In the genomic region with DNA sequence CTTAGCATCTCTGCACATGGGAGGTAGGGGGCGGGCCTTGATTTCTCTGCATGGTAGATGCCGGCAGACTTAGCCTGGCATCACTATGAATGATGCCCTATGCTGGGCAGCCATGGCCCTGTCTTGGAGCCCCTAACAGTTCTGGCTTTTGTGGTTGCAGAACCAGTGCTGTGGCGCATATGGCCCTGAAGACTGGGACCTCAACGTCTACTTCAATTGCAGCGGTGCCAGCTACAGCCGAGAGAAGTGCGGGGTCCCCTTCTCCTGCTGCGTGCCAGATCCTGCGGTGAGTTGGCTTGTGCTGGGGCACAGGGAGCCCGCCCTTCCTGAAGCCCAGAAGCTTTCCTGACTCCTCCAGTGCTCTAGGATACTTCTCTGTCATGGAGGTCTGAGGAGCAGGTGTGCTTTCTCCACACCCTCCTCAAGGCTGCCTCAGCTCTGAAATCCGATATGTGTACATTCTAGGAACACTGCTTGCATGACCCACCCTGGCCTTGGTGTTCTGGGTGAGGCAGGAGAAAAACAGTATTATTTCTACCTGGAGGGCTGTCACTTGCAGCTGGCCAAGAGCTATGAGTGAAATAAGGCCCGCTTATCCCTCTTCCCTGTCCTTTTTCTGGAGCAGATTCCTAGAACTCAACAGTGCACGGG, we compare ENCODE assay signal across 2 cellular contexts.
TF ChIP-seq lines count a peak whose summit lies in the region.

No MANE protein-coding gene starts in this region.

TF ChIP-seq in A549, 52 proteins besides CTCF, POLR2A, EP300 and RAD21:
- TF ChIP-seq FOXS1 (CRISPR knock-in tag; IDR thresholded peaks at IDR 0.05), result no peak
- no peak for TF ChIP-seq CHD4 (IDR thresholded peaks at IDR 0.05; ENCODE audit: borderline replicate concordance)
- TF ChIP-seq, protein P1, sequence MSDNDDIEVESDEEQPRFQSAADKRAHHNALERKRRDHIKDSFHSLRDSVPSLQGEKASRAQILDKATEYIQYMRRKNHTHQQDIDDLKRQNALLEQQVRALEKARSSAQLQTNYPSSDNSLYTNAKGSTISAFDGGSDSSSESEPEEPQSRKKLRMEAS (IDR thresholded peaks at IDR 0.05), result no peak
- TF ChIP-seq, protein P2, sequence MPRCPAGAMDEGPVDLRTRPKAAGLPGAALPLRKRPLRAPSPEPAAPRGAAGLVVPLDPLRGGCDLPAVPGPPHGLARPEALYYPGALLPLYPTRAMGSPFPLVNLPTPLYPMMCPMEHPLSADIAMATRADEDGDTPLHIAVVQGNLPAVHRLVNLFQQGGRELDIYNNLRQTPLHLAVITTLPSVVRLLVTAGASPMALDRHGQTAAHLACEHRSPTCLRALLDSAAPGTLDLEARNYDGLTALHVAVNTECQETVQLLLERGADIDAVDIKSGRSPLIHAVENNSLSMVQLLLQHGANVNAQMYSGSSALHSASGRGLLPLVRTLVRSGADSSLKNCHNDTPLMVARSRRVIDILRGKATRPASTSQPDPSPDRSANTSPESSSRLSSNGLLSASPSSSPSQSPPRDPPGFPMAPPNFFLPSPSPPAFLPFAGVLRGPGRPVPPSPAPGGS (IDR thresholded peaks at IDR 0.05), result no peak
- TF ChIP-seq, protein P3, sequence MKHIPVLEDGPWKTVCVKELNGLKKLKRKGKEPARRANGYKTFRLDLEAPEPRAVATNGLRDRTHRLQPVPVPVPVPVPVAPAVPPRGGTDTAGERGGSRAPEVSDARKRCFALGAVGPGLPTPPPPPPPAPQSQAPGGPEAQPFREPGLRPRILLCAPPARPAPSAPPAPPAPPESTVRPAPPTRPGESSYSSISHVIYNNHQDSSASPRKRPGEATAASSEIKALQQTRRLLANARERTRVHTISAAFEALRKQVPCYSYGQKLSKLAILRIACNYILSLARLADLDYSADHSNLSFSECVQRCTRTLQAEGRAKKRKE (CRISPR knock-in tag; IDR thresholded peaks at IDR 0.05; ENCODE audit: low read depth), result no peak
- TF ChIP-seq CHD2 (IDR thresholded peaks at IDR 0.05; ENCODE audit: low read length, partially characterized antibody), result no peak
- TF ChIP-seq ZNF302 (CRISPR knock-in tag; IDR thresholded peaks at IDR 0.05), result no peak
- no peak for TF ChIP-seq GATA3 (IDR thresholded peaks at IDR 0.05; ENCODE audit: borderline replicate concordance)
- TF ChIP-seq JUN (IDR thresholded peaks at IDR 0.05), result no peak
- no peak for TF ChIP-seq HDAC2 (IDR thresholded peaks at IDR 0.05)
- TF ChIP-seq BHLHE40 (IDR thresholded peaks at IDR 0.05; ENCODE audit: low read depth, low read length), result no peak
- TF ChIP-seq ZC3H11A (IDR thresholded peaks at IDR 0.05), result no peak
- TF ChIP-seq RCOR1 (IDR thresholded peaks at IDR 0.05; ENCODE audit: low read depth, low read length), result no peak
- no peak for TF ChIP-seq PHF8 (IDR thresholded peaks at IDR 0.05; ENCODE audit: borderline replicate concordance, low read depth)

TF ChIP-seq in GM23338, 12 proteins besides CTCF, POLR2A, EP300 and RAD21:
- TF ChIP-seq JUNB (IDR thresholded peaks at IDR 0.05; ENCODE audit: unreplicated experiment), result no peak
- TF ChIP-seq STAT1 (IDR thresholded peaks at IDR 0.05; ENCODE audit: unreplicated experiment), result no peak
- TF ChIP-seq EZH2phosphoT487 (IDR thresholded peaks at IDR 0.05; ENCODE audit: unreplicated experiment), result no peak
- TF ChIP-seq CREB1 (CRISPR knock-in tag; IDR thresholded peaks at IDR 0.05; ENCODE audit: low read depth), result no peak
- TF ChIP-seq POLR2AphosphoS5 (IDR thresholded peaks at IDR 0.05; ENCODE audit: low read depth), result no peak
- TF ChIP-seq, protein P4, sequence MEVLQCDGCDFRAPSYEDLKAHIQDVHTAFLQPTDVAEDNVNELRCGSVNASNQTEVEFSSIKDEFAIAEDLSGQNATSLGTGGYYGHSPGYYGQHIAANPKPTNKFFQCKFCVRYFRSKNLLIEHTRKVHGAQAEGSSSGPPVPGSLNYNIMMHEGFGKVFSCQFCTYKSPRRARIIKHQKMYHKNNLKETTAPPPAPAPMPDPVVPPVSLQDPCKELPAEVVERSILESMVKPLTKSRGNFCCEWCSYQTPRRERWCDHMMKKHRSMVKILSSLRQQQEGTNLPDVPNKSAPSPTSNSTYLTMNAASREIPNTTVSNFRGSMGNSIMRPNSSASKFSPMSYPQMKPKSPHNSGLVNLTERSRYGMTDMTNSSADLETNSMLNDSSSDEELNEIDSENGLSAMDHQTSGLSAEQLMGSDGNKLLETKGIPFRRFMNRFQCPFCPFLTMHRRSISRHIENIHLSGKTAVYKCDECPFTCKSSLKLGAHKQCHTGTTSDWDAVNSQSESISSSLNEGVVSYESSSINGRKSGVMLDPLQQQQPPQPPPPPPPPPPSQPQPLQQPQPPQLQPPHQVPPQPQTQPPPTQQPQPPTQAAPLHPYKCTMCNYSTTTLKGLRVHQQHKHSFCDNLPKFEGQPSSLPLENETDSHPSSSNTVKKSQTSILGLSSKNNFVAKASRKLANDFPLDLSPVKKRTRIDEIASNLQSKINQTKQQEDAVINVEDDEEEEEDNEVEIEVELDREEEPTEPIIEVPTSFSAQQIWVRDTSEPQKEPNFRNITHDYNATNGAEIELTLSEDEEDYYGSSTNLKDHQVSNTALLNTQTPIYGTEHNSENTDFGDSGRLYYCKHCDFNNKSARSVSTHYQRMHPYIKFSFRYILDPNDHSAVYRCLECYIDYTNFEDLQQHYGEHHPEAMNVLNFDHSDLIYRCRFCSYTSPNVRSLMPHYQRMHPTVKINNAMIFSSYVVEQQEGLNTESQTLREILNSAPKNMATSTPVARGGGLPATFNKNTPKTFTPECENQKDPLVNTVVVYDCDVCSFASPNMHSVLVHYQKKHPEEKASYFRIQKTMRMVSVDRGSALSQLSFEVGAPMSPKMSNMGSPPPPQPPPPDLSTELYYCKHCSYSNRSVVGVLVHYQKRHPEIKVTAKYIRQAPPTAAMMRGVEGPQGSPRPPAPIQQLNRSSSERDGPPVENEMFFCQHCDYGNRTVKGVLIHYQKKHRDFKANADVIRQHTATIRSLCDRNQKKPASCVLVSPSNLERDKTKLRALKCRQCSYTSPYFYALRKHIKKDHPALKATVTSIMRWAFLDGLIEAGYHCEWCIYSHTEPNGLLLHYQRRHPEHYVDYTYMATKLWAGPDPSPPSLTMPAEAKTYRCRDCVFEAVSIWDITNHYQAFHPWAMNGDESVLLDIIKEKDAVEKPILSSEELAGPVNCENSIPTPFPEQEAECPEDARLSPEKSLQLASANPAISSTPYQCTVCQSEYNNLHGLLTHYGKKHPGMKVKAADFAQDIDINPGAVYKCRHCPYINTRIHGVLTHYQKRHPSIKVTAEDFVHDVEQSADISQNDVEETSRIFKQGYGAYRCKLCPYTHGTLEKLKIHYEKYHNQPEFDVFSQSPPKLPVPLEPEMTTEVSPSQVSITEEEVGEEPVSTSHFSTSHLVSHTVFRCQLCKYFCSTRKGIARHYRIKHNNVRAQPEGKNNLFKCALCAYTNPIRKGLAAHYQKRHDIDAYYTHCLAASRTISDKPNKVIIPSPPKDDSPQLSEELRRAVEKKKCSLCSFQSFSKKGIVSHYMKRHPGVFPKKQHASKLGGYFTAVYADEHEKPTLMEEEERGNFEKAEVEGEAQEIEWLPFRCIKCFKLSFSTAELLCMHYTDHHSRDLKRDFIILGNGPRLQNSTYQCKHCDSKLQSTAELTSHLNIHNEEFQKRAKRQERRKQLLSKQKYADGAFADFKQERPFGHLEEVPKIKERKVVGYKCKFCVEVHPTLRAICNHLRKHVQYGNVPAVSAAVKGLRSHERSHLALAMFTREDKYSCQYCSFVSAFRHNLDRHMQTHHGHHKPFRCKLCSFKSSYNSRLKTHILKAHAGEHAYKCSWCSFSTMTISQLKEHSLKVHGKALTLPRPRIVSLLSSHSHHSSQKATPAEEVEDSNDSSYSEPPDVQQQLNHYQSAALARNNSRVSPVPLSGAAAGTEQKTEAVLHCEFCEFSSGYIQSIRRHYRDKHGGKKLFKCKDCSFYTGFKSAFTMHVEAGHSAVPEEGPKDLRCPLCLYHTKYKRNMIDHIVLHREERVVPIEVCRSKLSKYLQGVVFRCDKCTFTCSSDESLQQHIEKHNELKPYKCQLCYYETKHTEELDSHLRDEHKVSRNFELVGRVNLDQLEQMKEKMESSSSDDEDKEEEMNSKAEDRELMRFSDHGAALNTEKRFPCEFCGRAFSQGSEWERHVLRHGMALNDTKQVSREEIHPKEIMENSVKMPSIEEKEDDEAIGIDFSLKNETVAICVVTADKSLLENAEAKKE (CRISPR knock-in tag; IDR thresholded peaks at IDR 0.05), result no peak
- TF ChIP-seq, protein P5, sequence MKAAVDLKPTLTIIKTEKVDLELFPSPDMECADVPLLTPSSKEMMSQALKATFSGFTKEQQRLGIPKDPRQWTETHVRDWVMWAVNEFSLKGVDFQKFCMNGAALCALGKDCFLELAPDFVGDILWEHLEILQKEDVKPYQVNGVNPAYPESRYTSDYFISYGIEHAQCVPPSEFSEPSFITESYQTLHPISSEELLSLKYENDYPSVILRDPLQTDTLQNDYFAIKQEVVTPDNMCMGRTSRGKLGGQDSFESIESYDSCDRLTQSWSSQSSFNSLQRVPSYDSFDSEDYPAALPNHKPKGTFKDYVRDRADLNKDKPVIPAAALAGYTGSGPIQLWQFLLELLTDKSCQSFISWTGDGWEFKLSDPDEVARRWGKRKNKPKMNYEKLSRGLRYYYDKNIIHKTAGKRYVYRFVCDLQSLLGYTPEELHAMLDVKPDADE (IDR thresholded peaks at IDR 0.05), result no peak
- TF ChIP-seq EZH2 (IDR thresholded peaks at IDR 0.05; ENCODE audit: low read depth, unreplicated experiment), result no peak
- no peak for TF ChIP-seq NANOG (IDR thresholded peaks at IDR 0.05; ENCODE audit: borderline replicate concordance)
- TF ChIP-seq, protein P6, sequence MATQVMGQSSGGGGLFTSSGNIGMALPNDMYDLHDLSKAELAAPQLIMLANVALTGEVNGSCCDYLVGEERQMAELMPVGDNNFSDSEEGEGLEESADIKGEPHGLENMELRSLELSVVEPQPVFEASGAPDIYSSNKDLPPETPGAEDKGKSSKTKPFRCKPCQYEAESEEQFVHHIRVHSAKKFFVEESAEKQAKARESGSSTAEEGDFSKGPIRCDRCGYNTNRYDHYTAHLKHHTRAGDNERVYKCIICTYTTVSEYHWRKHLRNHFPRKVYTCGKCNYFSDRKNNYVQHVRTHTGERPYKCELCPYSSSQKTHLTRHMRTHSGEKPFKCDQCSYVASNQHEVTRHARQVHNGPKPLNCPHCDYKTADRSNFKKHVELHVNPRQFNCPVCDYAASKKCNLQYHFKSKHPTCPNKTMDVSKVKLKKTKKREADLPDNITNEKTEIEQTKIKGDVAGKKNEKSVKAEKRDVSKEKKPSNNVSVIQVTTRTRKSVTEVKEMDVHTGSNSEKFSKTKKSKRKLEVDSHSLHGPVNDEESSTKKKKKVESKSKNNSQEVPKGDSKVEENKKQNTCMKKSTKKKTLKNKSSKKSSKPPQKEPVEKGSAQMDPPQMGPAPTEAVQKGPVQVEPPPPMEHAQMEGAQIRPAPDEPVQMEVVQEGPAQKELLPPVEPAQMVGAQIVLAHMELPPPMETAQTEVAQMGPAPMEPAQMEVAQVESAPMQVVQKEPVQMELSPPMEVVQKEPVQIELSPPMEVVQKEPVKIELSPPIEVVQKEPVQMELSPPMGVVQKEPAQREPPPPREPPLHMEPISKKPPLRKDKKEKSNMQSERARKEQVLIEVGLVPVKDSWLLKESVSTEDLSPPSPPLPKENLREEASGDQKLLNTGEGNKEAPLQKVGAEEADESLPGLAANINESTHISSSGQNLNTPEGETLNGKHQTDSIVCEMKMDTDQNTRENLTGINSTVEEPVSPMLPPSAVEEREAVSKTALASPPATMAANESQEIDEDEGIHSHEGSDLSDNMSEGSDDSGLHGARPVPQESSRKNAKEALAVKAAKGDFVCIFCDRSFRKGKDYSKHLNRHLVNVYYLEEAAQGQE (IDR thresholded peaks at IDR 0.05; ENCODE audit: unreplicated experiment), result no peak
- no peak for TF ChIP-seq ZNF331 (CRISPR knock-in tag; IDR thresholded peaks at IDR 0.05; ENCODE audit: low read depth)
- TF ChIP-seq ZNF114 (CRISPR knock-in tag; IDR thresholded peaks at IDR 0.05), result no peak
